24 cellular contexts compared by ENCODE assay signal in genomic region chr20:57060407-57061057, GRCh38.
A peak's percentile ranks its signal among the peaks of the same experiment; 100 is the strongest.
DNase-seq lines count a peak whose midpoint lies in the region; ATAC-seq, FAIRE-seq and TF ChIP-seq lines count a peak whose summit lies in the region.
"Had no signal": no experiment of that assay in that cellular context is flagged by ENCODE, and none has a peak within 500 bp of the region (broad histone marks: within the 10 kb centered on the region; RNA-seq: fewer than 3 reads in every experiment).

No MANE protein-coding gene starts in this region.

- H3K4me1 ChIP-seq in breast epithelium (no peaks in the 10 kb centered on the region), RWPE2 (ENCODE audit: insufficient read depth, poor library complexity, severe bottlenecking) (peaks cover 14% of the 10 kb centered on the region), keratinocyte (ENCODE audit: control insufficient read depth, extremely low read depth, insufficient read depth, low read length) (peaks cover 18% of the 10 kb centered on the region)
- H3K4me1 ChIP-seq: body of pancreas, right atrium auricular region, uterus had no signal

- FAIRE-seq in keratinocyte (lab: Jason Lieb, UNC), result peak; percentile 90
- FAIRE-seq: A549, endothelial cell of umbilical vein, GM19239, islet of Langerhans had no signal

- H3K4me2 ChIP-seq in keratinocyte (ENCODE audit: control insufficient read depth, extremely low read depth, insufficient read depth, low read depth, low read length), result peak overlapping the region; percentile 73
- H3K4me2 ChIP-seq: A549 had no signal

- no peaks in the 10 kb centered on the region for H3K79me2 ChIP-seq in keratinocyte (ENCODE audit: control insufficient read depth, insufficient read depth, low read length)

- H3K36me3 Mint-ChIP-seq in MCF 10A (ENCODE audit: insufficient read depth, unreplicated experiment), result no peaks in the 10 kb centered on the region
- H3K36me3 Mint-ChIP-seq in stimulated activated naive B cell treated with anti-CD40 and anti-IgM and Interleukin-4, amounts not matched to agents 10 μg/mL and 1 μg/mL and 100 μg/mL, for 72 hours, result no peaks in the 10 kb centered on the region
- H3K36me3 Mint-ChIP-seq: CD8-positive, alpha-beta memory T cell had no signal

- POLR2A ChIA-PET in MCF 10A (lab: Yijun Ruan, JAX), result interaction anchor here (0.6 to 5.7 kb wide), 21 partner anchors 9 to 510 kb away, joined by 3 to 48 read pairs (median 4); partner anchors contain the start of gene TFAP2C

- H3K9ac ChIP-seq in keratinocyte (ENCODE audit: control insufficient read depth, extremely low read depth, insufficient read depth, low read length), result peak overlapping the region; percentile 71

- intact Hi-C loops in MCF 10A (cut with micrococcal nuclease) (no loop called here), breast epithelium (cut with DNase I; ENCODE audit: low total_unique reads) (no loop called here)

- CTCF ChIA-PET in MCF 10A (lab: Yijun Ruan, JAX), result interaction anchor here (0.6 to 4.0 kb wide), 33 partner anchors 9 to 1990 kb away, joined by 3 to 29 read pairs (median 7); partner anchors contain the start of gene FAM209A

- no peaks in the 10 kb centered on the region for H3K9me3 ChIP-seq in breast epithelium
- no peaks in the 10 kb centered on the region for H3K9me3 ChIP-seq in RWPE2 (ENCODE audit: severe bottlenecking)
- no peaks in the 10 kb centered on the region for H3K9me3 ChIP-seq in keratinocyte (ENCODE audit: control insufficient read depth, low read depth, low read length)
- H3K9me3 ChIP-seq: A549, body of pancreas, ovary, right atrium auricular region, uterus had no signal

- no peak for TF ChIP-seq CTCF in MCF 10A (IDR thresholded peaks at IDR 0.05; ENCODE audit: unreplicated experiment)
- TF ChIP-seq CTCF in breast epithelium (IDR thresholded peaks at IDR 0.05), result no peak
- no peak for TF ChIP-seq CTCF in RWPE2 (IDR thresholded peaks at IDR 0.05; ENCODE audit: poor library complexity, severe bottlenecking)
- TF ChIP-seq CTCF in keratinocyte (optimal IDR thresholded peaks at IDR 0.05 in 1 of 3, IDR thresholded peaks at IDR 0.05 in 1 of 3, conservative IDR thresholded peaks at IDR 0.05 in 1 of 3; ENCODE audit: extremely low read depth in 1 of 3, insufficient read depth in 2 of 3, low read length in 3 of 3), result no peak

- dilution Hi-C loops in keratinocyte (cut with MboI; ENCODE audit: extremely low pct_ligation_motif_present, low sequenced_read_pairs), result no loop called here

- no TSS peak for BruUV-seq in MCF 10A (replicated peaks; lab: Mats Ljungman, UMichigan)

- H3K9me1 ChIP-seq in keratinocyte (ENCODE audit: control insufficient read depth, extremely low read depth, insufficient read depth, low read length), result no peaks in the 10 kb centered on the region

- H3K27me3 Mint-ChIP-seq in MCF 10A (ENCODE audit: insufficient read depth, unreplicated experiment), result peaks cover 7% of the 10 kb centered on the region
- peaks cover 16 to 30% of the 10 kb centered on the region in 2 donors for H3K27me3 Mint-ChIP-seq in stimulated activated naive B cell treated with anti-CD40 and anti-IgM and Interleukin-4, amounts not matched to agents 10 μg/mL and 1 μg/mL and 100 μg/mL, for 72 hours

- DNase-seq in MCF 10A (ENCODE audit: unreplicated experiment) (peak; percentile 53), breast epithelium (ENCODE audit: low spot score in 2 of 2) (no peak), RWPE2 (ENCODE audit: low spot score) (peak; percentile 76), keratinocyte (ENCODE audit: low read depth, low spot score) (no peak), putamen (ENCODE audit: low spot score) (no peak), NCI-H2171 treated with DMSO at 0.1 percent for 48 hours (lab: John Stamatoyannopoulos, UW) (no peak)
- DNase-seq in stimulated activated naive B cell treated with anti-CD40 and anti-IgM and Interleukin-4, amounts not matched to agents 10 μg/mL and 1 μg/mL and 100 μg/mL, for 72 hours, result no peak
- DNase-seq: activated CD4-positive, alpha-beta T cell treated with anti-CD3 and anti-CD28 coated beads, Interleukin-2, amount 10 ng/mL, durations not matched to agents 24 days and 14 days; activated naive CD4-positive, alpha-beta T cell; activated T-cell treated with anti-CD3 and anti-CD28 coated beads, Interleukin-2, amount 50 U/mL, for 4 hours; body of pancreas; CD8-positive, alpha-beta memory T cell; NCI-H2029; NCI-H226; ovary; stimulated activated CD4-positive, alpha-beta T cell treated with anti-CD3 and anti-CD28 coated beads, Interleukin-2, amount 100 ng/mL, for 48 hours had no signal

- H2AFZ ChIP-seq in keratinocyte (ENCODE audit: control insufficient read depth, low read length), result no peak overlapping the region

- no peak overlapping the region for H3K27ac ChIP-seq in breast epithelium
- H3K27ac ChIP-seq in RWPE2 (ENCODE audit: poor library complexity, severe bottlenecking), result peak overlapping the region; percentile 11
- peak overlapping the region; percentile 68 for H3K27ac ChIP-seq in keratinocyte (ENCODE audit: control insufficient read depth, insufficient read depth, low read length)
- H3K27ac ChIP-seq: A549, body of pancreas, ovary, right atrium auricular region, uterus had no signal

- H3K9me3 Mint-ChIP-seq in MCF 10A (ENCODE audit: unreplicated experiment), result no peaks in the 10 kb centered on the region
- H3K9me3 Mint-ChIP-seq in stimulated activated naive B cell treated with anti-CD40 and anti-IgM and Interleukin-4, amounts not matched to agents 10 μg/mL and 1 μg/mL and 100 μg/mL, for 72 hours, result no peaks in the 10 kb centered on the region
- H3K9me3 Mint-ChIP-seq: activated CD4-positive, alpha-beta T cell treated with anti-CD3 and anti-CD28 coated beads, Interleukin-2, amount 10 ng/mL, durations not matched to agents 24 days and 14 days; activated T-cell treated with anti-CD3 and anti-CD28 coated beads, Interleukin-2, amount 50 U/mL, for 4 hours; nephron had no signal

- no peaks in the 10 kb centered on the region for H4K20me1 ChIP-seq in keratinocyte (ENCODE audit: control insufficient read depth, extremely low read depth, insufficient read depth, low read length)

- H3K27me3 ChIP-seq in breast epithelium (peaks cover 0 to 34% of the 10 kb centered on the region in 2 donors), RWPE2 (ENCODE audit: insufficient read depth, poor library complexity, severe bottlenecking) (no peaks in the 10 kb centered on the region), keratinocyte (ENCODE audit: control insufficient read depth, extremely low read depth, insufficient read depth, low read length) (peaks cover 3% of the 10 kb centered on the region)
- H3K27me3 ChIP-seq: body of pancreas, ovary, right atrium auricular region, uterus had no signal

- peak overlapping the region; percentile 73 for H3K27ac Mint-ChIP-seq in MCF 10A (ENCODE audit: low read depth, unreplicated experiment)
- no peak overlapping the region for H3K27ac Mint-ChIP-seq in stimulated activated naive B cell treated with anti-CD40 and anti-IgM and Interleukin-4, amounts not matched to agents 10 μg/mL and 1 μg/mL and 100 μg/mL, for 72 hours
- H3K27ac Mint-ChIP-seq: activated CD4-positive, alpha-beta T cell treated with anti-CD3 and anti-CD28 coated beads, Interleukin-2, amount 10 ng/mL, durations not matched to agents 24 days and 14 days; CD8-positive, alpha-beta memory T cell; nephron had no signal

- H3K36me3 ChIP-seq in breast epithelium, result no peaks in the 10 kb centered on the region
- H3K36me3 ChIP-seq in RWPE2 (ENCODE audit: low read depth), result no peaks in the 10 kb centered on the region
- H3K36me3 ChIP-seq in keratinocyte (ENCODE audit: control insufficient read depth in 2 of 2, extremely low read depth in 1 of 2, insufficient read depth in 2 of 2, low read length in 2 of 2), result no peaks in the 10 kb centered on the region
- H3K36me3 ChIP-seq: ovary, right atrium auricular region, uterus had no signal

- no peak overlapping the region for H3K4me3 Mint-ChIP-seq in MCF 10A (ENCODE audit: unreplicated experiment)
- no peak overlapping the region for H3K4me3 Mint-ChIP-seq in stimulated activated naive B cell treated with anti-CD40 and anti-IgM and Interleukin-4, amounts not matched to agents 10 μg/mL and 1 μg/mL and 100 μg/mL, for 72 hours
- H3K4me3 Mint-ChIP-seq: activated CD4-positive, alpha-beta T cell treated with anti-CD3 and anti-CD28 coated beads, Interleukin-2, amount 10 ng/mL, durations not matched to agents 24 days and 14 days; activated T-cell treated with anti-CD3 and anti-CD28 coated beads, Interleukin-2, amount 50 U/mL, for 4 hours; nephron had no signal

- peaks cover 9% of the 10 kb centered on the region for H3K4me1 Mint-ChIP-seq in MCF 10A (ENCODE audit: insufficient read depth, unreplicated experiment)
- H3K4me1 Mint-ChIP-seq in stimulated activated naive B cell treated with anti-CD40 and anti-IgM and Interleukin-4, amounts not matched to agents 10 μg/mL and 1 μg/mL and 100 μg/mL, for 72 hours, result no peaks in the 10 kb centered on the region
- H3K4me1 Mint-ChIP-seq: nephron had no signal

- H3K4me3 ChIP-seq in breast epithelium, result no peak overlapping the region
- no peak overlapping the region for H3K4me3 ChIP-seq in RWPE2 (ENCODE audit: severe bottlenecking)
- H3K4me3 ChIP-seq in keratinocyte (ENCODE audit: control insufficient read depth in 2 of 3, extremely low read depth in 1 of 3, insufficient read depth in 2 of 3, low read depth in 1 of 3, low read length in 3 of 3), result peak overlapping the region in 1 of 3 experiments; percentile 31
- H3K4me3 ChIP-seq: A549, body of pancreas, ovary, right atrium auricular region, uterus had no signal

- ATAC-seq in RWPE2 (ENCODE audit: low read depth) (peak; percentile 83), GM19023 (IDR thresholded peaks at IDR 0.05; ENCODE audit: unreplicated experiment) (no peak)
- no peak for ATAC-seq in stimulated activated naive B cell treated with anti-CD40 and anti-IgM and Interleukin-4, amounts not matched to agents 10 μg/mL and 1 μg/mL and 100 μg/mL, for 72 hours (replicated peaks)
- ATAC-seq: activated T-cell treated with anti-CD3 and anti-CD28 coated beads, Interleukin-2, amount 50 U/mL, for 4 hours; body of pancreas had no signal

- TF ChIP-seq POLR2A in breast epithelium (IDR thresholded peaks at IDR 0.05), result no peak

Comparison
In these comparisons a context has a peak if more than half of its experiments do, and no peak if none do; other contexts are left out.
1. DNase-seq: peak in MCF 10A (single experiment) and RWPE2 (single experiment); none in breast epithelium (0 of 2), keratinocyte (single experiment), putamen (single experiment), stimulated activated naive B cell treated with anti-CD40 and anti-IgM and Interleukin-4, amounts not matched to agents 10 μg/mL and 1 μg/mL and 100 μg/mL, for 72 hours (single experiment) and NCI-H2171 treated with DMSO at 0.1 percent for 48 hours (single experiment).
2. H3K27ac ChIP-seq: peak in RWPE2 (single experiment) and keratinocyte (single experiment); none in breast epithelium (0 of 2).